12 cellular contexts compared by ENCODE assay signal in the genomic region with DNA sequence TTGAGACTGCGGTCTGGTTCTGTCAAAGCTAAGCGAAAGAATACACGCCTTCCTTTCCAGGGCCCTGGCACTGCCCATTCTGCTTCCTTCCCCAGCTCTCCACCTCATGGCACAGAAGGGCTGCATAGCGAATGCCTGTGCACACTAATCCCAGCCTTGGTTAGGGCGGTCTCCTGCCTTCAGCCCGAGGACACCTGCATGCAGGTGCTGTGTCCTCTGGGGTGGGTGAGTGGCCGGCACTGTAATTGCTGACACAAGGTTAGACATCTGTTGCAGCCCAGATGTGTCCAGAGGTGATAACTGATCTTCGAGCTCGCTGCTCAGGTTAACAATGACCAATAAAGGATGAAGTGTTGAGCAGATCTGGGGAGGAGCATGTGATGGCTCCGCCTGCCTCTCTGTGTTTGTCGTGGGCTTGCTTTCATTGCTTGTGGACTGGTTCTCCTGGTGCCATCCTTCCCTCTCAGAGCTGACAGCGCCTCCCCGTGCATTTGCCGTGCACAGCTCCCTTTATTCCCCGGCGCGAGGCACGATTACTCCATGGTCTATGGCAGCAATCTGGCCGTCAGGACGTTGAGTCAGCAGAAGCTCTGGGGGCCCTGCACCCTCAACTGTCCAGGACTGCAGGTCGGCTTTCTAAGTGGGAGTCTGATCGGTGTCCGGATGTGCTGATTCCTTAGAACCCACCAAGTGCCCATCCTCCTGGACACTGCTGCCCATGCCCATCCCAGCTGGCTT.
A peak's percentile ranks its signal among the peaks of the same experiment; 100 is the strongest.
DNase-seq lines count a peak whose midpoint lies in the region; ATAC-seq and TF ChIP-seq lines count a peak whose summit lies in the region.
"Had no signal": no experiment of that assay in that cellular context is flagged by ENCODE, and none has a peak within 500 bp of the region (broad histone marks: within the 10 kb centered on the region; RNA-seq: fewer than 3 reads in every experiment).

No MANE protein-coding gene starts in this region.

- H3K79me2 ChIP-seq in osteoblast (ENCODE audit: insufficient read depth, low read length): no peaks in the 10 kb centered on the region

- H4K20me1 ChIP-seq in osteoblast (ENCODE audit: insufficient read depth, low read length): no peaks in the 10 kb centered on the region

- DNase-seq in cardiac septum (ENCODE audit: low spot score) (peak; percentile 62), left ventricle myocardium superior (no peak), ecto neural progenitor cell (ENCODE audit: low spot score) (peak; percentile 34), osteoblast (ENCODE audit: insufficient read length, low spot score, missing footprints) (peak; percentile 66), SKM-1 treated with dmso at 0.1 percent for 144 hours (lab: John Stamatoyannopoulos, UW; ENCODE audit: unreplicated experiment) (no peak)
- DNase-seq: DMS 273 treated with DMSO at 0.1 percent for 48 hours, GF-D8, NCI-H1048, SHP77 had no signal

- no peak for TF ChIP-seq CTCF in osteoblast (IDR thresholded peaks at IDR 0.05; ENCODE audit: extremely low read depth, low read depth, low read length)

- no peak overlapping the region for H2AFZ ChIP-seq in osteoblast (ENCODE audit: low read length)

- no peaks in the 10 kb centered on the region for H3K4me1 ChIP-seq in osteoblast (ENCODE audit: insufficient read depth, low read length)

- no peaks in the 10 kb centered on the region for H3K36me3 ChIP-seq in osteoblast (ENCODE audit: insufficient read depth, low read length)

- ATAC-seq in left ventricle myocardium superior (no peak), GM21786 (IDR thresholded peaks at IDR 0.05; ENCODE audit: unreplicated experiment) (no peak), GM21381 (IDR thresholded peaks at IDR 0.05; ENCODE audit: unreplicated experiment) (no peak)
- ATAC-seq: Panc1 had no signal

- no peak overlapping the region for H3K4me3 ChIP-seq in osteoblast (ENCODE audit: insufficient read depth, low read length)

- no peak overlapping the region for H3K27ac ChIP-seq in osteoblast (ENCODE audit: low read depth, low read length)

- no peak overlapping the region for H3K4me2 ChIP-seq in osteoblast (ENCODE audit: insufficient read depth, low read length)

- H3K27me3 ChIP-seq in osteoblast (ENCODE audit: insufficient read depth, low read length): no peaks in the 10 kb centered on the region

- no peaks in the 10 kb centered on the region for H3K9me3 ChIP-seq in osteoblast (ENCODE audit: low read depth, low read length)

- intact Hi-C loops in cardiac septum (cut with DNase I) (no loop called here), left ventricle myocardium superior (cut with micrococcal nuclease) (no loop called here)

Comparison
In these comparisons a context has a peak if more than half of its experiments do, and no peak if none do; other contexts are left out.
1. DNase-seq: peak in cardiac septum (single experiment), ecto neural progenitor cell (single experiment) and osteoblast (single experiment); none in left ventricle myocardium superior (single experiment) and SKM-1 treated with dmso at 0.1 percent for 144 hours (single experiment).